26 cellular contexts compared by ENCODE assay signal in genomic region chr10:19605806-19606205, GRCh38.
DNase-seq lines count a peak whose midpoint lies in the region; ATAC-seq, FAIRE-seq and TF ChIP-seq lines count a peak whose summit lies in the region.
"Had no signal": no experiment of that assay in that cellular context is flagged by ENCODE, and none has a peak within 500 bp of the region (broad histone marks: within the 10 kb centered on the region; RNA-seq: fewer than 3 reads in every experiment).

No MANE protein-coding gene starts in this region.

- TF ChIP-seq EP300 in SK-N-SH (IDR thresholded peaks at IDR 0.05; ENCODE audit: borderline replicate concordance in 1 of 2, low read depth in 1 of 2, low read length in 1 of 2) = no peak
- no peak for TF ChIP-seq EP300 in A549 (IDR thresholded peaks at IDR 0.05)
- no peak for TF ChIP-seq EP300 in K562 (IDR thresholded peaks at IDR 0.05; ENCODE audit: low read length)

- DNase-seq in SK-N-SH = no peak
- DNase-seq in A549 (ENCODE audit: low read depth in 1 of 2, low spot score in 1 of 2) = no peak
- no peak for DNase-seq in K562 (ENCODE audit: extremely low read depth in 1 of 4, low spot score in 3 of 4)
- DNase-seq in small intestine = no peak
- DNase-seq in right atrium auricular region (ENCODE audit: low spot score) = no peak
- DNase-seq in cortex of kidney (lab: John Stamatoyannopoulos, UW) = no peak
- DNase-seq: ACHN; BE2C; C1 segment of cervical spinal cord; CD4-positive, alpha-beta memory T cell; CD4-positive, CD25-positive, alpha-beta regulatory T cell; CD8-positive, alpha-beta memory T cell; COR-L47; DMS 273 treated with DMSO at 0.1 percent for 48 hours; DMS153; DMS53; DMS79; DND-41; EL; GDM1 had no signal

- no peaks in the 10 kb centered on the region for H3K9me1 ChIP-seq in K562 (ENCODE audit: control insufficient read depth, insufficient read depth, low read length)

- H2AFZ ChIP-seq in SK-N-SH (ENCODE audit: low read depth) (0 out of 2 replicates have a peak overlapping the region, but pooled peaks have one; percentile 37), K562 (ENCODE audit: low read depth, low read length) (no peak overlapping the region)

- POLR2A ChIA-PET in SK-N-SH (lab: Yijun Ruan, JAX) (no interaction called here), A549 (lab: Yijun Ruan, JAX) (no interaction called here), K562 (lab: Yijun Ruan, JAX) (interaction anchor here (0.5 kb wide), 1 partner anchor 17 kb away, joined by 3 read pairs; no protein-coding TSS in a partner anchor)

- ATAC-seq in SK-N-SH treated with all-trans-retinoic acid at 6 μM for 48 hours (no peak), A549 (no peak), K562 (no peak)
- ATAC-seq: GM12878 had no signal

- WGBS in SK-N-SH (ENCODE audit: low lambda C conversion rate) = 58% methylated on average over 2 of the region's 2 CpGs
- 54% methylated on average over 2 of the region's 2 CpGs for WGBS in A549 (ENCODE audit: missing lambda C conversion rate)
- 0% methylated on average over 2 of the region's 2 CpGs for WGBS in K562 (ENCODE audit: insufficient coverage, low coverage, missing lambda C conversion rate)
- WGBS in small intestine, 3 donors = 94 to 95% (median 94%) methylated on average over 2 of the region's 2 CpGs

- H3K27me3 ChIP-seq in SK-N-SH (ENCODE audit: insufficient read depth) (no peaks in the 10 kb centered on the region), K562 (ENCODE audit: control insufficient read depth in 2 of 2, insufficient read depth in 2 of 2, low read length in 2 of 2) (no peaks in the 10 kb centered on the region), small intestine (ENCODE audit: control insufficient read depth in 2 of 2, insufficient read depth in 2 of 2, low read length in 2 of 2) (no peaks in the 10 kb centered on the region), right atrium auricular region (no peaks in the 10 kb centered on the region)
- H3K27me3 ChIP-seq: BE2C, BLaER1 had no signal

- H3K79me2 ChIP-seq in SK-N-SH (ENCODE audit: insufficient read depth) (no peaks in the 10 kb centered on the region), K562 (ENCODE audit: control insufficient read depth, insufficient read depth, low read length) (no peaks in the 10 kb centered on the region)

- intact Hi-C loops in K562 (cut with micrococcal nuclease) = no loop called here

- no peak overlapping the region for H3K4me3 ChIP-seq in SK-N-SH (ENCODE audit: low read depth in 2 of 2, low read length in 1 of 2)
- H3K4me3 ChIP-seq in A549 = no peak overlapping the region
- H3K4me3 ChIP-seq in K562 = no peak overlapping the region
- no peak overlapping the region for H3K4me3 ChIP-seq in small intestine (ENCODE audit: low read depth in 1 of 2, low read length in 2 of 2)
- no peak overlapping the region for H3K4me3 ChIP-seq in right atrium auricular region
- H3K4me3 ChIP-seq: BLaER1, GM12878 had no signal

- FAIRE-seq in A549 (lab: Jason Lieb, UNC) (no peak), K562 (lab: Jason Lieb, UNC) (no peak), small intestine (lab: Jason Lieb, UNC) (peak; percentile 33)
- FAIRE-seq: GM12878, GM12892, GM18507 had no signal

- H3K36me3 ChIP-seq in SK-N-SH (replicated peaks in 1 of 2; ENCODE audit: control insufficient read depth in 1 of 2, insufficient read depth in 2 of 2, low read length in 1 of 2) (no peaks in the 10 kb centered on the region), K562 (ENCODE audit: control insufficient read depth, insufficient read depth, low read length) (no peaks in the 10 kb centered on the region), small intestine (ENCODE audit: control insufficient read depth in 2 of 2, insufficient read depth in 2 of 2, low read length in 2 of 2) (peaks cover 0 to 5% of the 10 kb centered on the region in 2 donors), right atrium auricular region (no peaks in the 10 kb centered on the region)
- H3K36me3 ChIP-seq: BE2C, BLaER1 had no signal

- no peaks in the 10 kb centered on the region for H3F3A ChIP-seq in SK-N-SH (replicated peaks; ENCODE audit: insufficient read depth)

- H3K9me3 ChIP-seq in SK-N-SH (no peaks in the 10 kb centered on the region), A549 (no peaks in the 10 kb centered on the region), K562 (replicated peaks; ENCODE audit: control insufficient read depth, insufficient read depth, low read depth, low read length) (no peaks in the 10 kb centered on the region), small intestine (ENCODE audit: control insufficient read depth, low read depth) (no peaks in the 10 kb centered on the region), right atrium auricular region (no peaks in the 10 kb centered on the region)
- H3K9me3 ChIP-seq: BE2C, BLaER1 had no signal

- no peaks in the 10 kb centered on the region for H4K20me1 ChIP-seq in SK-N-SH (ENCODE audit: insufficient read depth)
- no peaks in the 10 kb centered on the region for H4K20me1 ChIP-seq in K562 (replicated peaks; ENCODE audit: control insufficient read depth, insufficient read depth, low read length)
- H4K20me1 ChIP-seq: BLaER1 had no signal

- TF ChIP-seq RAD21 in SK-N-SH (IDR thresholded peaks at IDR 0.05; ENCODE audit: low read length) (no peak), A549 (conservative IDR thresholded peaks at IDR 0.05 in 1 of 2, IDR thresholded peaks at IDR 0.05 in 1 of 2) (no peak), K562 (CRISPR knock-in tag; conservative IDR thresholded peaks at IDR 0.05 in 1 of 2, IDR thresholded peaks at IDR 0.05 in 1 of 2) (no peak)

- no peaks in the 10 kb centered on the region for H3K4me1 ChIP-seq in SK-N-SH (ENCODE audit: control insufficient read depth in 1 of 2, insufficient read depth in 2 of 2, low read depth in 1 of 2, low read length in 1 of 2)
- no peaks in the 10 kb centered on the region for H3K4me1 ChIP-seq in A549
- H3K4me1 ChIP-seq in K562 (replicated peaks in 1 of 2; ENCODE audit: control insufficient read depth in 2 of 2, insufficient read depth in 2 of 2, low read length in 2 of 2) = no peaks in the 10 kb centered on the region
- no peaks in the 10 kb centered on the region for H3K4me1 ChIP-seq in small intestine (ENCODE audit: control insufficient read depth in 2 of 2, insufficient read depth in 1 of 2, low read depth in 1 of 2, low read length in 1 of 2)
- no peaks in the 10 kb centered on the region for H3K4me1 ChIP-seq in right atrium auricular region
- H3K4me1 ChIP-seq: BE2C, BLaER1 had no signal

- no peak overlapping the region for H3K27ac ChIP-seq in SK-N-SH (ENCODE audit: low read depth in 2 of 2, low read length in 1 of 2)
- H3K27ac ChIP-seq in A549 = no peak overlapping the region
- H3K27ac ChIP-seq in K562 (ENCODE audit: extremely low read depth, low read depth, low read length) = no peak overlapping the region
- H3K27ac ChIP-seq in small intestine (ENCODE audit: low read depth in 1 of 2, low read length in 1 of 2) = no peak overlapping the region
- H3K27ac ChIP-seq in right atrium auricular region = no peak overlapping the region
- H3K27ac ChIP-seq: 22Rv1, BLaER1 had no signal

- H3K9ac ChIP-seq in SK-N-SH = no peak overlapping the region
- no peak overlapping the region for H3K9ac ChIP-seq in K562 (ENCODE audit: insufficient read depth in 1 of 2, low read depth in 2 of 2, low read length in 2 of 2)
- H3K9ac ChIP-seq: BLaER1 had no signal

- in situ Hi-C loops in K562 (cut with MboI) = no loop called here

- CTCF ChIA-PET in SK-N-SH (lab: Yijun Ruan, JAX) = no interaction called here
- CTCF ChIA-PET in A549 (lab: Yijun Ruan, JAX) = no interaction called here
- CTCF ChIA-PET in K562 (lab: Yijun Ruan, JAX; ENCODE audit: low intra/inter-chr PET ratio) = no interaction called here

- BruUV-seq in K562 (replicated peaks; lab: Mats Ljungman, UMichigan) = no TSS peak

- H3K4me2 ChIP-seq in SK-N-SH (no peak overlapping the region), A549 (no peak overlapping the region), K562 (ENCODE audit: insufficient read depth, low read length) (no peak overlapping the region)
- H3K4me2 ChIP-seq: BLaER1 had no signal

- no peak for TF ChIP-seq CTCF in SK-N-SH (IDR thresholded peaks at IDR 0.05)
- no peak for TF ChIP-seq CTCF in A549 (IDR thresholded peaks at IDR 0.05)
- no peak for TF ChIP-seq CTCF in K562 (IDR thresholded peaks at IDR 0.05 in 2 of 3, conservative IDR thresholded peaks at IDR 0.05 in 1 of 3; ENCODE audit: insufficient read depth in 2 of 3, low read depth in 1 of 3, low read length in 3 of 3)
- TF ChIP-seq CTCF in right atrium auricular region (IDR thresholded peaks at IDR 0.05) = no peak

- TF ChIP-seq POLR2A in A549 (IDR thresholded peaks at IDR 0.05; ENCODE audit: low read length) (no peak), K562 (conservative IDR thresholded peaks at IDR 0.05) (no peak)

- H3K9me2 ChIP-seq in SK-N-SH = no peaks in the 10 kb centered on the region

TF ChIP-seq in A549, 52 proteins besides CTCF, POLR2A, EP300 and RAD21:
- TF ChIP-seq MAFK (IDR thresholded peaks at IDR 0.05; ENCODE audit: partially characterized antibody) (peak; percentile 66), EHMT2 (IDR thresholded peaks at IDR 0.05; ENCODE audit: low read depth) (no peak)

TF ChIP-seq in K562, 482 proteins besides CTCF, POLR2A, EP300 and RAD21:
- TF ChIP-seq C11orf30 (IDR thresholded peaks at IDR 0.05; ENCODE audit: low read depth) (0 out of 2 replicates have a peak, but pooled peaks have one; percentile 9), MAFF (IDR thresholded peaks at IDR 0.05; ENCODE audit: low read length) (peak; percentile 25; the same call in 1 of the 2 replicates), DACH1 (IDR thresholded peaks at IDR 0.05; ENCODE audit: partially characterized antibody) (no peak), ZNF316 (IDR thresholded peaks at IDR 0.05) (peak; percentile 49; the same call in 1 of the 2 replicates), VEZF1 (CRISPR knock-in tag; IDR thresholded peaks at IDR 0.05) (no peak)
